Comparison of ENCODE assay signal across 8 cellular contexts in the genomic region with DNA sequence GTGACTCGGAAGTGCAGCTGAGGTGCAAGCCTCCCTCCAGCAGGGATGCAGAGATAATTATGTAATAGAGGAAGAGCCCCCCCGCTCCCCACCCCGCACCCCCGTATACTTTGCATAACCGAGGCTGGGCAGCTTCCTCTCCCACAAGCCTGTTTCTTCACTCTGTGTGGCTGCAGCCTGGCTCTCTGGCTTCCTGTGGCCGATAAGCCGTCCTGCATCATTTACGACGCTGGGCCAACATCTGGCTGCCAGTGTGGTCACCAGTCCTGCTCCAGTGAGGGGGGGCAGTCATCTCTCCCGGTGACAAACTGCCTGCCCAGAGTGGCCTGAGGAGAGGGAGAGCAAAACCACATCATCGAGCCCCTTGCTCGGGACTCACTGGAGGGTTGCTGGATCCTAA. TPM values are rescaled to one million over a fixed set of nuclear protein-coding genes. Genes with fewer than 3 reads are reported as not detected.
DNase-seq lines count a peak whose midpoint lies in the region; ATAC-seq and TF ChIP-seq lines count a peak whose summit lies in the region.

No MANE protein-coding gene starts in this region.

- peaks cover 38% of the 10 kb centered on the region for H3K27me3 ChIP-seq in foreskin keratinocyte

- DNase-seq in MV-4-11 (lab: John Stamatoyannopoulos, UW) (peak; percentile 98), fibroblast of villous mesenchyme (ENCODE audit: low read depth) (peak; percentile 51), NCI-H2171 treated with DMSO at 0.1 percent for 48 hours (lab: John Stamatoyannopoulos, UW) (no peak), foreskin keratinocyte (no peak)
- DNase-seq in stimulated activated naive B cell treated with anti-CD40 and anti-IgM and Interleukin-4, amounts not matched to agents 10 μg/mL and 1 μg/mL and 100 μg/mL, for 72 hours: no peak
- DNase-seq in stimulated activated CD4-positive, alpha-beta T cell treated with anti-CD3 and anti-CD28 coated beads, Interleukin-12 subunit alpha, Interleukin-12 subunit beta, amount 100 ng/mL, for 4 hours: no peak

- peak; percentile 68 for ATAC-seq in GM18508 (IDR thresholded peaks at IDR 0.05; ENCODE audit: insufficient read depth, unreplicated experiment)
- ATAC-seq in HG02571 (IDR thresholded peaks at IDR 0.05; ENCODE audit: unreplicated experiment): peak; percentile 70
- ATAC-seq in stimulated activated naive B cell treated with anti-CD40 and anti-IgM and Interleukin-4, amounts not matched to agents 10 μg/mL and 1 μg/mL and 100 μg/mL, for 72 hours (replicated peaks): peak; percentile 62 to 66
- ATAC-seq in foreskin keratinocyte: no peak

- H3K27ac ChIP-seq in foreskin keratinocyte: no peak overlapping the region

- H3K9me3 Mint-ChIP-seq in stimulated activated naive B cell treated with anti-CD40 and anti-IgM and Interleukin-4, amounts not matched to agents 10 μg/mL and 1 μg/mL and 100 μg/mL, for 72 hours: peaks cover 0 to 3% of the 10 kb centered on the region in 2 donors

- H3K36me3 Mint-ChIP-seq in stimulated activated naive B cell treated with anti-CD40 and anti-IgM and Interleukin-4, amounts not matched to agents 10 μg/mL and 1 μg/mL and 100 μg/mL, for 72 hours: peaks cover 0 to 4% of the 10 kb centered on the region in 2 donors

- no peak for TF ChIP-seq CTCF in fibroblast of villous mesenchyme (IDR thresholded peaks at IDR 0.05; ENCODE audit: insufficient read depth, low read depth, low read length)
- no peak for TF ChIP-seq CTCF in foreskin keratinocyte (conservative IDR thresholded peaks at IDR 0.05)

- no peaks in the 10 kb centered on the region for H3K4me1 ChIP-seq in foreskin keratinocyte

- no peak overlapping the region for H3K4me3 ChIP-seq in fibroblast of villous mesenchyme (ENCODE audit: low read depth, low read length)

- peak overlapping the region; percentile 72 to 74 for H3K4me3 Mint-ChIP-seq in stimulated activated naive B cell treated with anti-CD40 and anti-IgM and Interleukin-4, amounts not matched to agents 10 μg/mL and 1 μg/mL and 100 μg/mL, for 72 hours

- H3K27me3 Mint-ChIP-seq in stimulated activated naive B cell treated with anti-CD40 and anti-IgM and Interleukin-4, amounts not matched to agents 10 μg/mL and 1 μg/mL and 100 μg/mL, for 72 hours: no peaks in the 10 kb centered on the region

- H3K27ac Mint-ChIP-seq in stimulated activated naive B cell treated with anti-CD40 and anti-IgM and Interleukin-4, amounts not matched to agents 10 μg/mL and 1 μg/mL and 100 μg/mL, for 72 hours: peak overlapping the region; percentile 83

- peaks cover 50 to 58% of the 10 kb centered on the region in 2 donors for H3K4me1 Mint-ChIP-seq in stimulated activated naive B cell treated with anti-CD40 and anti-IgM and Interleukin-4, amounts not matched to agents 10 μg/mL and 1 μg/mL and 100 μg/mL, for 72 hours

RNA-seq across cellular contexts. Expression of gene RBM38, which starts 59.2 kb away (rescaled TPM):
- total RNA-seq in fibroblast of villous mesenchyme (5.2 and 8.2 TPM in 2 replicates), foreskin keratinocyte (16.7 and 18.0 TPM in 2 replicates)
- polyA plus RNA-seq in foreskin keratinocyte: 18.0 and 21.2 TPM in 2 replicates

Comparison
In these comparisons a context has a peak if more than half of its experiments do, and no peak if none do; other contexts are left out.
1. DNase-seq: peak in MV-4-11 (single experiment) and fibroblast of villous mesenchyme (single experiment); none in stimulated activated naive B cell treated with anti-CD40 and anti-IgM and Interleukin-4, amounts not matched to agents 10 μg/mL and 1 μg/mL and 100 μg/mL, for 72 hours (single experiment), NCI-H2171 treated with DMSO at 0.1 percent for 48 hours (single experiment), stimulated activated CD4-positive, alpha-beta T cell treated with anti-CD3 and anti-CD28 coated beads, Interleukin-12 subunit alpha, Interleukin-12 subunit beta, amount 100 ng/mL, for 4 hours (single experiment) and foreskin keratinocyte (0 of 2).